In genomic region chr1:155186266-155186954, GRCh38 we compare ENCODE assay signal across 9 cellular contexts. TPM values are rescaled to one million over a fixed set of nuclear protein-coding genes. Genes with fewer than 3 reads are reported as not detected.
A peak's percentile ranks its signal among the peaks of the same experiment; 100 is the strongest.
DNase-seq lines count a peak whose midpoint lies in the region; ATAC-seq and TF ChIP-seq lines count a peak whose summit lies in the region.
"Had no signal": no experiment of that assay in that cellular context is flagged by ENCODE, and none has a peak within 500 bp of the region (broad histone marks: within the 10 kb centered on the region; RNA-seq: fewer than 3 reads in every experiment).

No MANE protein-coding gene starts in this region.

- H2AFZ ChIP-seq in GM23338 (no peak overlapping the region), PC-3 (ENCODE audit: low read length) (no peak overlapping the region)

- H4K20me1 ChIP-seq in GM23338 (replicated peaks; ENCODE audit: insufficient read depth) (no peaks in the 10 kb centered on the region), PC-3 (ENCODE audit: low read length) (no peaks in the 10 kb centered on the region)

- H3K79me2 ChIP-seq in GM23338 (replicated peaks; ENCODE audit: insufficient read depth) (no peaks in the 10 kb centered on the region), PC-3 (ENCODE audit: low read length) (no peaks in the 10 kb centered on the region)

- H3K4me1 Mint-ChIP-seq in GM23338 (peaks cover 30% of the 10 kb centered on the region), nephron progenitor cell (peaks cover 27% of the 10 kb centered on the region)
- peaks cover 4% of the 10 kb centered on the region for H3K4me1 Mint-ChIP-seq in activated naive CD8-positive, alpha-beta T cell treated with anti-CD3 and anti-CD28 coated beads for 36 hours

- H3K9me3 ChIP-seq in PC-3 (ENCODE audit: low read length) = no peaks in the 10 kb centered on the region

- H3K9me3 Mint-ChIP-seq in GM23338 (0 out of 3 replicates have a peak, but pooled peaks cover 2% of the 10 kb centered on the region), nephron progenitor cell (no peaks in the 10 kb centered on the region)
- no peaks in the 10 kb centered on the region for H3K9me3 Mint-ChIP-seq in activated naive CD8-positive, alpha-beta T cell treated with anti-CD3 and anti-CD28 coated beads for 36 hours

- CTCF ChIA-PET in PC-3 (lab: Charles Lee) = no interaction called here

- peak overlapping the region; percentile 47 for H3K4me3 Mint-ChIP-seq in GM23338
- H3K4me3 Mint-ChIP-seq in nephron progenitor cell = no peak overlapping the region
- H3K4me3 Mint-ChIP-seq in activated naive CD8-positive, alpha-beta T cell treated with anti-CD3 and anti-CD28 coated beads for 36 hours = no peak overlapping the region

- H3K27ac ChIP-seq in GM23338 (ENCODE audit: low read depth) (no peak overlapping the region), PC-3 (ENCODE audit: low read length) (no peak overlapping the region)

- H3K27me3 ChIP-seq in GM23338 (ENCODE audit: insufficient read depth) = no peaks in the 10 kb centered on the region
- no peaks in the 10 kb centered on the region for H3K27me3 ChIP-seq in PC-3 (ENCODE audit: low read length)

- H3K4me2 ChIP-seq in GM23338 (peak overlapping the region; percentile 43; the same call in 1 of the 2 replicates), PC-3 (ENCODE audit: low read length) (no peak overlapping the region)

- peaks cover 17% of the 10 kb centered on the region for H3K4me1 ChIP-seq in GM23338 (ENCODE audit: insufficient read depth)
- H3K4me1 ChIP-seq in PC-3 (ENCODE audit: insufficient read depth, low read length) = no peaks in the 10 kb centered on the region

- H3K27me3 Mint-ChIP-seq in GM23338 (ENCODE audit: insufficient read depth, low read depth, poor library complexity) = peaks cover 20% of the 10 kb centered on the region
- H3K27me3 Mint-ChIP-seq in nephron progenitor cell (ENCODE audit: low read depth, poor library complexity) = peaks cover 7% of the 10 kb centered on the region
- H3K27me3 Mint-ChIP-seq in activated naive CD8-positive, alpha-beta T cell treated with anti-CD3 and anti-CD28 coated beads for 36 hours = no peaks in the 10 kb centered on the region

- ATAC-seq in GM23338 = peak; percentile 61
- peak; percentile 10; the same call in 1 of the 2 replicates for ATAC-seq in PC-3
- no peak for ATAC-seq in HG03135 (IDR thresholded peaks at IDR 0.05; ENCODE audit: unreplicated experiment)

- H3K9ac ChIP-seq in PC-3 (ENCODE audit: low read length) = no peak overlapping the region

- H3F3A ChIP-seq in GM23338 (replicated peaks; ENCODE audit: low read depth) (0 out of 2 replicates have a peak, but pooled peaks cover 3% of the 10 kb centered on the region), PC-3 (ENCODE audit: low read length, unreplicated experiment) (peaks cover 3% of the 10 kb centered on the region)

- POLR2A ChIA-PET in PC-3 (lab: Charles Lee; ENCODE audit: unreplicated experiment) = interaction anchor here (0.6 kb wide), 1 partner anchor 79 kb away, joined by 3 read pairs; no protein-coding TSS in a partner anchor

- H3K9me2 ChIP-seq in GM23338 (ENCODE audit: insufficient read depth) = no peaks in the 10 kb centered on the region
- no peaks in the 10 kb centered on the region for H3K9me2 ChIP-seq in PC-3 (replicated peaks; ENCODE audit: low read length)

- TF ChIP-seq CTCF in GM23338 (conservative IDR thresholded peaks at IDR 0.05; ENCODE audit: low read depth in 2 of 2) = no peak
- no peak for TF ChIP-seq CTCF in PC-3 (conservative IDR thresholded peaks at IDR 0.05; ENCODE audit: low read depth, low read length)
- no peak for TF ChIP-seq CTCF in nephron progenitor cell (IDR thresholded peaks at IDR 0.05)

- H3K36me3 ChIP-seq in GM23338 (ENCODE audit: insufficient read depth) = no peaks in the 10 kb centered on the region
- no peaks in the 10 kb centered on the region for H3K36me3 ChIP-seq in PC-3 (ENCODE audit: low read depth, low read length)

- DNase-seq in GM23338 (ENCODE audit: low spot score) (peak; percentile 48), PC-3 (no peak), nephron progenitor cell (no peak), kidney glomerular epithelial cell (lab: John Stamatoyannopoulos, UW) (no peak)
- no peak for DNase-seq in activated naive CD8-positive, alpha-beta T cell treated with anti-CD3 and anti-CD28 coated beads for 36 hours
- DNase-seq: amniotic stem cell, DND-41, NCI-H2081 treated with DMSO at 0.1 percent for 48 hours had no signal

- intact Hi-C loops in PC-3 (cut with micrococcal nuclease) = no loop called here

- H3K27ac Mint-ChIP-seq in GM23338 = peak overlapping the region; percentile 59
- H3K27ac Mint-ChIP-seq in nephron progenitor cell = peak overlapping the region; percentile 50
- H3K27ac Mint-ChIP-seq in activated naive CD8-positive, alpha-beta T cell treated with anti-CD3 and anti-CD28 coated beads for 36 hours = no peak overlapping the region

- H3K36me3 Mint-ChIP-seq in GM23338 (ENCODE audit: low read depth) = peaks cover 20% of the 10 kb centered on the region
- H3K36me3 Mint-ChIP-seq in nephron progenitor cell (ENCODE audit: low read depth) = peaks cover 10% of the 10 kb centered on the region
- peaks cover 6% of the 10 kb centered on the region for H3K36me3 Mint-ChIP-seq in activated naive CD8-positive, alpha-beta T cell treated with anti-CD3 and anti-CD28 coated beads for 36 hours

- BruUV-seq in PC-3 (replicated peaks; lab: Mats Ljungman, UMichigan) = no TSS peak

- H3K4me3 ChIP-seq in GM23338 (no peak overlapping the region), PC-3 (ENCODE audit: low read length) (no peak overlapping the region)

TF ChIP-seq in GM23338, 12 proteins besides CTCF, POLR2A, EP300 and RAD21 (continues in another document):
- TF ChIP-seq REST (IDR thresholded peaks at IDR 0.05; ENCODE audit: unreplicated experiment) (no peak), JUNB (IDR thresholded peaks at IDR 0.05; ENCODE audit: unreplicated experiment) (no peak), EZH2phosphoT487 (IDR thresholded peaks at IDR 0.05; ENCODE audit: unreplicated experiment) (no peak), ETS1 (IDR thresholded peaks at IDR 0.05) (no peak)

RNA-seq across cellular contexts. Expression of gene TRIM46, which starts 12.8 kb away (rescaled TPM):
- 15.4 and 18.8 TPM in 2 replicates for total RNA-seq in GM23338 (2014; rRNA removed; shearing (Covaris generic))
- polyA plus RNA-seq in GM23338 (2016; fragmentation: Nextera tagmentation; extraction: Ambion mirVana) = 7.4 and 8.1 TPM in 2 replicates
- 4.1 and 5.4 TPM in 2 replicates for total RNA-seq in PC-3 (2014; rRNA removed)
- total RNA-seq in activated naive CD8-positive, alpha-beta T cell treated with anti-CD3 and anti-CD28 coated beads for 36 hours = 1 to 10 TPM; 4.6 to 4.9 TPM

RNA-seq across cellular contexts. Expression of gene KRTCAP2, which starts 13.3 kb away (rescaled TPM):
- total RNA-seq in GM23338 (2014; rRNA removed; shearing (Covaris generic)) = 101 and 106 TPM in 2 replicates
- polyA plus RNA-seq in GM23338 (2016; fragmentation: Nextera tagmentation; extraction: Ambion mirVana) = 579 and 628 TPM in 2 replicates
- total RNA-seq in PC-3 (2014; rRNA removed) = 241 and 257 TPM in 2 replicates
- 100 to 1,000 TPM; 135 to 145 TPM for total RNA-seq in activated naive CD8-positive, alpha-beta T cell treated with anti-CD3 and anti-CD28 coated beads for 36 hours

RNA-seq across cellular contexts. Expression of gene THBS3, which starts 21.3 kb away (rescaled TPM):
- 1.2 and 6.3 TPM in 2 replicates for total RNA-seq in GM23338 (2014; rRNA removed; shearing (Covaris generic))
- 4.3 and 5.0 TPM in 2 replicates for polyA plus RNA-seq in GM23338 (2016; fragmentation: Nextera tagmentation; extraction: Ambion mirVana)
- 12.0 and 13.0 TPM in 2 replicates for total RNA-seq in PC-3 (2014; rRNA removed)
- total RNA-seq in activated naive CD8-positive, alpha-beta T cell treated with anti-CD3 and anti-CD28 coated beads for 36 hours = 1 to 10 TPM; 7.4 to 9.3 TPM

RNA-seq across cellular contexts. Expression of gene MTX1, which starts 22.1 kb away (rescaled TPM):
- total RNA-seq in GM23338 (2014; rRNA removed; shearing (Covaris generic)) = 66.7 and 77.7 TPM in 2 replicates
- 106 and 109 TPM in 2 replicates for polyA plus RNA-seq in GM23338 (2016; fragmentation: Nextera tagmentation; extraction: Ambion mirVana)
- total RNA-seq in PC-3 (2014; rRNA removed) = 141 and 152 TPM in 2 replicates
- total RNA-seq in activated naive CD8-positive, alpha-beta T cell treated with anti-CD3 and anti-CD28 coated beads for 36 hours = 10 to 100 TPM; 68.0 to 72.5 TPM

RNA-seq across cellular contexts. Expression of gene DPM3, which starts 46.1 kb away (rescaled TPM):
- total RNA-seq in GM23338 (2014; rRNA removed; shearing (Covaris generic)) = 13.6 and 19.2 TPM in 2 replicates
- polyA plus RNA-seq in GM23338 (2016; fragmentation: Nextera tagmentation; extraction: Ambion mirVana) = 71.4 and 76.5 TPM in 2 replicates
- total RNA-seq in PC-3 (2014; rRNA removed) = 53.6 and 74.3 TPM in 2 replicates
- total RNA-seq in activated naive CD8-positive, alpha-beta T cell treated with anti-CD3 and anti-CD28 coated beads for 36 hours = 10 to 100 TPM; 26.8 to 29.2 TPM
